1 cellular context compared by ENCODE assay signal in genomic region chr17:52106638-52107261, GRCh38.
TF ChIP-seq lines count a peak whose summit lies in the region.

No MANE protein-coding gene starts in this region.

TF ChIP-seq in H1, 55 proteins besides CTCF, POLR2A, EP300 and RAD21 (continued from another document):
- TF ChIP-seq SP1 (IDR thresholded peaks at IDR 0.05; ENCODE audit: low read depth, low read length) (no peak), TAF7 (optimal IDR thresholded peaks at IDR 0.05; ENCODE audit: borderline replicate concordance, low read depth, low read length) (no peak)
